1 cellular context compared by ENCODE assay signal in the genomic region with DNA sequence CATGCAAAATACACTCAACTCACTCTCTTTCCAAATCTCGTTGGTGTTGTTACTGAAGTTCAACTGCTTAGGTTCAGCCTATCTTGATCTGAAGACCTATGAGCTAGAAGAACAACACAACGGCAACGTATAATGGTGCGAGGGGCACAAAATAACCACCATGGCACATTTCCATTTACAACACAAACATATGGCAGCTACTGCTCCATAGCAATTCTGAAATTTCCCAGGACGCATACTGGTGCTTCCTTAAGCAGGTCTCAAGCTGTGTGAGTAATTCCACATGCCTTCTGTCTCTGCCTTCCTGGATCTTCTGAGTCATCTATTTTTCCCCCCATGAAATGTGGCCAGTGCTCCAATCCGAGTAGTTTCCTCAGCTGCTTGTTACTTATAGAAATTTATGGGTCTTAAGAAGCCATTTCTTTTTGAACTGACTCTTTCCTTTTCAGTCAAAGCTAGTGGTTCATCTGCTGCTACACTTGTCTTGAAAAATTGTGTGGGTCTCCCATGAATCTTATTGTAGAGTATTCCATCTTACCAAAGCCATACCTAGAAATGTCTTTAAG.
TF ChIP-seq lines count a peak whose summit lies in the region.

No MANE protein-coding gene starts in this region.

TF ChIP-seq in K562, 482 proteins besides CTCF, POLR2A, EP300 and RAD21:
- TF ChIP-seq ZHX1 (conservative IDR thresholded peaks at IDR 0.05; ENCODE audit: low read length): no peak
- no peak for TF ChIP-seq TEAD4 (IDR thresholded peaks at IDR 0.05; ENCODE audit: low read length)
- TF ChIP-seq TEAD4 (CRISPR knock-in tag; IDR thresholded peaks at IDR 0.05; ENCODE audit: borderline replicate concordance): no peak
- TF ChIP-seq NEUROD1 (IDR thresholded peaks at IDR 0.05; ENCODE audit: borderline replicate concordance, low read depth, low read length, partially characterized antibody): no peak
- no peak for TF ChIP-seq KDM5B (IDR thresholded peaks at IDR 0.05; ENCODE audit: insufficient replicate concordance, low read depth, low read length)
- TF ChIP-seq CBX5 (IDR thresholded peaks at IDR 0.05; ENCODE audit: borderline replicate concordance, low read depth): peak; percentile 51; the same call in 1 of the 2 replicates
- TF ChIP-seq TAF9B (IDR thresholded peaks at IDR 0.05; ENCODE audit: partially characterized antibody): no peak
- no peak for TF ChIP-seq TEAD2 (tag; IDR thresholded peaks at IDR 0.05)
- TF ChIP-seq, protein P1, sequence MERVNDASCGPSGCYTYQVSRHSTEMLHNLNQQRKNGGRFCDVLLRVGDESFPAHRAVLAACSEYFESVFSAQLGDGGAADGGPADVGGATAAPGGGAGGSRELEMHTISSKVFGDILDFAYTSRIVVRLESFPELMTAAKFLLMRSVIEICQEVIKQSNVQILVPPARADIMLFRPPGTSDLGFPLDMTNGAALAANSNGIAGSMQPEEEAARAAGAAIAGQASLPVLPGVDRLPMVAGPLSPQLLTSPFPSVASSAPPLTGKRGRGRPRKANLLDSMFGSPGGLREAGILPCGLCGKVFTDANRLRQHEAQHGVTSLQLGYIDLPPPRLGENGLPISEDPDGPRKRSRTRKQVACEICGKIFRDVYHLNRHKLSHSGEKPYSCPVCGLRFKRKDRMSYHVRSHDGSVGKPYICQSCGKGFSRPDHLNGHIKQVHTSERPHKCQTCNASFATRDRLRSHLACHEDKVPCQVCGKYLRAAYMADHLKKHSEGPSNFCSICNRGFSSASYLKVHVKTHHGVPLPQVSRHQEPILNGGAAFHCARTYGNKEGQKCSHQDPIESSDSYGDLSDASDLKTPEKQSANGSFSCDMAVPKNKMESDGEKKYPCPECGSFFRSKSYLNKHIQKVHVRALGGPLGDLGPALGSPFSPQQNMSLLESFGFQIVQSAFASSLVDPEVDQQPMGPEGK (CRISPR knock-in tag; IDR thresholded peaks at IDR 0.05; ENCODE audit: borderline replicate concordance): no peak
- TF ChIP-seq NR1H2 (CRISPR knock-in tag; IDR thresholded peaks at IDR 0.05): no peak
- TF ChIP-seq HOXB6 (CRISPR knock-in tag; IDR thresholded peaks at IDR 0.05; ENCODE audit: borderline replicate concordance): no peak
- no peak for TF ChIP-seq EHMT2 (IDR thresholded peaks at IDR 0.05)
- no peak for TF ChIP-seq ETV6 (IDR thresholded peaks at IDR 0.05; ENCODE audit: borderline replicate concordance in 1 of 2, low read depth in 2 of 2, low read length in 1 of 2)
- no peak for TF ChIP-seq ETV6 (CRISPR knock-in tag; IDR thresholded peaks at IDR 0.05; ENCODE audit: borderline replicate concordance)
- no peak for TF ChIP-seq MLLT1 (IDR thresholded peaks at IDR 0.05)
- no peak for TF ChIP-seq GATA2 (CRISPR knock-in tag; IDR thresholded peaks at IDR 0.05)
- TF ChIP-seq DACH1 (IDR thresholded peaks at IDR 0.05; ENCODE audit: partially characterized antibody): no peak
- TF ChIP-seq HDAC8 (tag; IDR thresholded peaks at IDR 0.05): no peak
- TF ChIP-seq POLR2H (tag; IDR thresholded peaks at IDR 0.05; ENCODE audit: low read depth): no peak
- TF ChIP-seq CBX3 (IDR thresholded peaks at IDR 0.05; ENCODE audit: borderline replicate concordance in 1 of 2, low read length in 2 of 2): 0 out of 3 replicates have a peak, but pooled peaks of 1 of the 2 experiments have one; percentile 37
- peak; percentile 100 for TF ChIP-seq ZNF584 (CRISPR knock-in tag; IDR thresholded peaks at IDR 0.05; ENCODE audit: low read depth)
- TF ChIP-seq HNRNPH1 (optimal IDR thresholded peaks at IDR 0.05; ENCODE audit: low read depth, low read length): no peak
- no peak for TF ChIP-seq ZNF197 (CRISPR knock-in tag; IDR thresholded peaks at IDR 0.05; ENCODE audit: low read depth)
- no peak for TF ChIP-seq NFIX (CRISPR knock-in tag; IDR thresholded peaks at IDR 0.05; ENCODE audit: low read depth)
- TF ChIP-seq TRIM28 (IDR thresholded peaks at IDR 0.05): peak; percentile 45; the same call in 1 of the 2 replicates
- TF ChIP-seq ZNF165 (CRISPR knock-in tag; IDR thresholded peaks at IDR 0.05; ENCODE audit: borderline replicate concordance): no peak
- TF ChIP-seq TOE1 (IDR thresholded peaks at IDR 0.05; ENCODE audit: borderline replicate concordance): no peak
- no peak for TF ChIP-seq TOE1 (CRISPR knock-in tag; IDR thresholded peaks at IDR 0.05; ENCODE audit: borderline replicate concordance, low read depth)
- TF ChIP-seq CHCHD3 (CRISPR knock-in tag; IDR thresholded peaks at IDR 0.05): no peak
